In the genomic region with DNA sequence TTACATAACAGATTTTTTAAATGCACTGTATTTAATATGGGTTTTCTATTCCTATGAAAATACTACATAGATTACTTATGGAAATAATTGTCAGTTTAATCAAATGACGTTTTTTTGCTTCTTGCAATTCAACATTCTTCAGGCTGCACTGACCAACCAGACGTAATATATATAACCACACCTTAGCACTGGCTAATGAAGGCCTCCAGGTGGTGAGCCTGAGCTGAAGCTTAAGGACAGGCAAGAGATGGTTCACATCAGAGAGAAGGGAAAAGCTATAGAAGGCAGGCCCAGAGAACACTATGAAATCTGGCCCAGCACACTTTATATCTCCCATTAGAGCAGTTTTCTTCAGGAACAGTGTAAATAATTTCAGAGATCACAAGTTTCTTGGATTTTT, we compare ENCODE assay signal across 36 cellular contexts. TPM values are rescaled to one million over a fixed set of nuclear protein-coding genes. Genes with fewer than 3 reads are reported as not detected.
DNase-seq lines count a peak whose midpoint lies in the region; FAIRE-seq and TF ChIP-seq lines count a peak whose summit lies in the region.
"Had no signal": no experiment of that assay in that cellular context is flagged by ENCODE, and none has a peak within 500 bp of the region (broad histone marks: within the 10 kb centered on the region; RNA-seq: fewer than 3 reads in every experiment).

No MANE protein-coding gene starts in this region.

- CTCF ChIA-PET in PC-9 (lab: Charles Lee) = no interaction called here

- H2AFZ ChIP-seq in H9 (ENCODE audit: low read length) (no peak overlapping the region), PC-9 (no peak overlapping the region)

- FAIRE-seq in HTR-8/SVneo (lab: Jason Lieb, UNC) = no peak
- FAIRE-seq: A204.1, urothelium cell line had no signal

- H3K23ac ChIP-seq in H9 (ENCODE audit: insufficient read length, low read depth, low read length) = no peak overlapping the region

- peaks cover 15% of the 10 kb centered on the region for H3K23me2 ChIP-seq in H9 (ENCODE audit: insufficient read length, low read depth, low read length, poor library complexity, severe bottlenecking)

- H3T11ph ChIP-seq in H9 (ENCODE audit: low read length) = no peak overlapping the region

- H3K4me3 Mint-ChIP-seq in H9 = no peak overlapping the region
- H3K4me3 Mint-ChIP-seq: activated naive CD8-positive, alpha-beta T cell treated with anti-CD3 and anti-CD28 coated beads, Interleukin-2, amount 10 ng/mL, durations not matched to agents 7 days and 5 days; CD8-positive, alpha-beta memory T cell; mesothelial cell of epicardium; naive B cell had no signal

- H3K9me3 ChIP-seq in H9 (ENCODE audit: control insufficient read depth, low read depth, low read length) (no peaks in the 10 kb centered on the region), PC-9 (ENCODE audit: insufficient read depth, low read depth) (no peaks in the 10 kb centered on the region)
- H3K9me3 ChIP-seq: ascending aorta, esophagus squamous epithelium, gastrocnemius medialis, left lung, testis had no signal

- no TSS peak for BruUV-seq in PC-9 (replicated peaks; lab: Mats Ljungman, UMichigan)

- no peak overlapping the region for H4K91ac ChIP-seq in H9 (ENCODE audit: insufficient read length, low read depth, low read length)

- TF ChIP-seq CTCF in H9 (conservative IDR thresholded peaks at IDR 0.05) (peak; percentile 48), PC-9 (conservative IDR thresholded peaks at IDR 0.05) (0 out of 2 replicates have a peak, but pooled peaks have one; percentile 16)

- H3K56ac ChIP-seq in H9 (ENCODE audit: insufficient read length, low read depth, low read length) = no peak overlapping the region

- H3K4ac ChIP-seq in H9 (ENCODE audit: low read depth, low read length) = no peak overlapping the region

- H3K9me3 Mint-ChIP-seq in H9 = no peaks in the 10 kb centered on the region; a peak in 2 of 5 replicates
- H3K9me3 Mint-ChIP-seq: activated naive CD8-positive, alpha-beta T cell treated with anti-CD3 and anti-CD28 coated beads, Interleukin-2, amount 10 ng/mL, durations not matched to agents 7 days and 5 days; mesothelial cell of epicardium had no signal

- H3K27ac ChIP-seq in H9 (ENCODE audit: insufficient read length, low read depth, low read length) = no peak overlapping the region
- H3K27ac ChIP-seq in PC-9 = no peak overlapping the region
- H3K27ac ChIP-seq: ascending aorta, esophagus squamous epithelium, gastrocnemius medialis, left lung, testis had no signal

- no CpG with 5 or more reads among the region's 2 CpGs for WGBS in H9 (ENCODE audit: extremely low coverage, insufficient read length, low lambda C conversion rate)

- no peak overlapping the region for H2BK15ac ChIP-seq in H9 (ENCODE audit: low read depth, low read length)

- H4K8ac ChIP-seq in H9 (replicated peaks; ENCODE audit: insufficient read length, low read depth, low read length) = no peak overlapping the region

- intact Hi-C loops in PC-9 (cut with micrococcal nuclease; ENCODE audit: unreplicated experiment) = no loop called here

- H3F3A ChIP-seq in PC-9 (ENCODE audit: insufficient read depth, low read depth) = no peaks in the 10 kb centered on the region

- H3K27me3 Mint-ChIP-seq in H9 (ENCODE audit: low read depth) = peaks cover 72% of the 10 kb centered on the region

- no peak overlapping the region for H2AK5ac ChIP-seq in H9 (ENCODE audit: insufficient read length, low read length)

- POLR2A ChIA-PET in PC-9 (lab: Charles Lee; ENCODE audit: unreplicated experiment) = no interaction called here

- no peak overlapping the region for H3K4me3 ChIP-seq in PC-9
- H3K4me3 ChIP-seq: ascending aorta, esophagus squamous epithelium, gastrocnemius medialis, left lung, testis had no signal

- H2BK20ac ChIP-seq in H9 (ENCODE audit: low read depth, low read length, poor library complexity, severe bottlenecking) = no peak overlapping the region

- no peak overlapping the region for H2BK12ac ChIP-seq in H9 (ENCODE audit: insufficient read length, low read depth, low read length)

- H3K9me2 ChIP-seq in PC-9 (ENCODE audit: insufficient read depth) = no peaks in the 10 kb centered on the region

- no peaks in the 10 kb centered on the region for H3K36me3 ChIP-seq in PC-9 (ENCODE audit: low read depth)
- H3K36me3 ChIP-seq: ascending aorta, esophagus squamous epithelium, gastrocnemius medialis, left lung had no signal

- H2BK120ac ChIP-seq in H9 (ENCODE audit: low read depth, low read length, poor library complexity, severe bottlenecking) = no peak overlapping the region

- no peak overlapping the region for H3K4me2 ChIP-seq in H9 (ENCODE audit: insufficient read depth, insufficient read length, low read length)
- no peak overlapping the region for H3K4me2 ChIP-seq in PC-9

- H3K4me1 ChIP-seq in H9 (ENCODE audit: insufficient read depth, low read length) (no peaks in the 10 kb centered on the region), PC-9 (replicated peaks; ENCODE audit: insufficient read depth) (no peaks in the 10 kb centered on the region)
- H3K4me1 ChIP-seq: ascending aorta, gastrocnemius medialis had no signal

- H2BK5ac ChIP-seq in H9 (ENCODE audit: insufficient read length, low read length) = no peak overlapping the region

- no peaks in the 10 kb centered on the region for H3K79me2 ChIP-seq in H9 (ENCODE audit: insufficient read depth, low read length)
- no peaks in the 10 kb centered on the region for H3K79me2 ChIP-seq in PC-9 (ENCODE audit: low read depth)

- H4K20me1 ChIP-seq in H9 (ENCODE audit: control insufficient read depth, insufficient read depth, insufficient read length) (no peaks in the 10 kb centered on the region), PC-9 (ENCODE audit: insufficient read depth) (no peaks in the 10 kb centered on the region)

- H3K27me3 ChIP-seq in H9 (ENCODE audit: insufficient read depth, low read length) (peaks cover 28% of the 10 kb centered on the region), PC-9 (ENCODE audit: insufficient read depth, low read depth) (no peaks in the 10 kb centered on the region)
- H3K27me3 ChIP-seq: ascending aorta, testis had no signal

- no peak overlapping the region for H3K14ac ChIP-seq in H9 (ENCODE audit: insufficient read depth, low read length)

- peak; percentile 1 for DNase-seq in NCI-H345 (lab: John Stamatoyannopoulos, UW)
- no peak for DNase-seq in NCI-H345 treated with DMSO at 0.1 percent for 48 hours (lab: John Stamatoyannopoulos, UW; ENCODE audit: unreplicated experiment)
- no peak for DNase-seq in H9
- DNase-seq in PC-9 = no peak
- peak; percentile 15 for DNase-seq in left kidney (ENCODE audit: low read depth, low spot score)
- DNase-seq in stimulated activated CD4-positive, alpha-beta T cell treated with anti-CD3 and anti-CD28 coated beads, Interleukin-4, amount 100 ng/mL, for 1 hour = no peak
- no peak for DNase-seq in HTR-8/SVneo (ENCODE audit: insufficient read length, low spot score)
- no peak for DNase-seq in foreskin melanocyte
- DNase-seq: activated CD4-positive, alpha-beta T cell treated with anti-CD3 and anti-CD28 coated beads for 4 hours; activated effector memory CD4-positive, alpha-beta T cell treated with anti-CD3 and anti-CD28 coated beads, Interleukin-2, amount 50 U/mL, for 16 hours; activated naive CD8-positive, alpha-beta T cell treated with anti-CD3 and anti-CD28 coated beads, Interleukin-2, amount 10 ng/mL, durations not matched to agents 7 days and 5 days; activated T-cell treated with anti-CD3 and anti-CD28 coated beads, Interleukin-2, amount 50 U/mL, for 1 hour; caudate nucleus; CD8-positive, alpha-beta memory T cell; esophagus squamous epithelium; gastrocnemius medialis; GOT3; hippocampal formation; KBM-7; left lung; naive B cell; NCI-H146; NCI-H2171; NCI-H524; nucleus accumbens; stimulated activated naive CD8-positive, alpha-beta T cell treated with anti-CD3 and anti-CD28 coated beads, Interleukin-15, Interleukin-2, amounts not matched to agents 100 U/mL and 50 U/mL, for 24 hours; testis had no signal

- no peak overlapping the region for H3K27ac Mint-ChIP-seq in H9
- H3K27ac Mint-ChIP-seq: activated naive CD8-positive, alpha-beta T cell treated with anti-CD3 and anti-CD28 coated beads, Interleukin-2, amount 10 ng/mL, durations not matched to agents 7 days and 5 days; CD8-positive, alpha-beta memory T cell; mesothelial cell of epicardium; naive B cell had no signal

- H3K36me3 Mint-ChIP-seq in H9 (ENCODE audit: insufficient read depth in 1 of 3, low read depth in 3 of 3) = no peaks in the 10 kb centered on the region
- H3K36me3 Mint-ChIP-seq: mesothelial cell of epicardium, naive B cell had no signal

- no peaks in the 10 kb centered on the region for H3K79me1 ChIP-seq in H9 (ENCODE audit: insufficient read depth, low read depth, low read length, poor library complexity, severe bottlenecking)

- H3K18ac ChIP-seq in H9 (ENCODE audit: insufficient read length, low read depth, low read length) = no peak overlapping the region

- no peak overlapping the region for H3K9ac ChIP-seq in H9 (ENCODE audit: extremely low read depth, insufficient read length, low read length)

- H3K4me1 Mint-ChIP-seq in H9 = peaks cover 11% of the 10 kb centered on the region in 2 experiments

- H4K5ac ChIP-seq in H9 (ENCODE audit: insufficient read length, low read depth, low read length) = no peak overlapping the region

RNA-seq across cellular contexts. Expression of a gene that starts 2.8 kb away (rescaled TPM):
- total RNA-seq in H9 (2021) = 1.9 and 2.1 TPM in 2 replicates
- total RNA-seq in PC-9 (2021) = not detected in 2 replicates
- total RNA-seq: activated CD8-positive, alpha-beta memory T cell treated with anti-CD3 and anti-CD28 coated beads for 36 hours; activated naive CD8-positive, alpha-beta T cell treated with anti-CD3 and anti-CD28 coated beads, Interleukin-2, amount 10 ng/mL, durations not matched to agents 7 days and 5 days; ascending aorta; CD8-positive, alpha-beta memory T cell; esophagus squamous epithelium; G401; gastrocnemius medialis; OCI-LY7; pulmonary artery endothelial cell; T-helper 2 cell treated with Interferon-gamma antibody and Interleukin-4, amounts not matched to agents 100 ng/mL and 5 ng/mL, for 36 hours had no signal

Comparison
In these comparisons a context has a peak if more than half of its experiments do, and no peak if none do; other contexts are left out.
1. DNase-seq: peak in NCI-H345 (single experiment) and left kidney (single experiment); none in NCI-H345 treated with DMSO at 0.1 percent for 48 hours (single experiment), H9 (single experiment), PC-9 (0 of 2), stimulated activated CD4-positive, alpha-beta T cell treated with anti-CD3 and anti-CD28 coated beads, Interleukin-4, amount 100 ng/mL, for 1 hour (single experiment), HTR-8/SVneo (single experiment) and foreskin melanocyte (single experiment).